9 cellular contexts compared by ENCODE assay signal in the genomic region with DNA sequence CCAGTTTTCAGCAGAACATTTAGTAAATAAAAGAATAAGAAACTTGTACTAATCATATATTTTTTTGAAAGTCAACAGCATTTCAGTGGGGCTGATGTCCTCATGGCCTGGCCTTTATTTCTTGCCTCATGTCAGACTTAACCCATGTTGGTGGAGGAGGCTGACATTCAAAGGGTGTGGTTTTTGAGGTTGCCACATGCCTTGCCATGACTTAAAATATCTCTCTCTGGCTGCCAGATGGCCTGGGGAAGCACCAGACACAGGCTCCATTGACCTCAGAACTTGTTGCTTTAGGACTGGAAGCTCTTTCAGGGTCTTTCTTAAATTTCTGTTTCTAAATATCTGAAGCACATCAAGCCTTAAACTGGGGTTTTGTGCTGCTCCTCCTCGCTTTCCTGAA. TPM values are rescaled to one million over a fixed set of nuclear protein-coding genes. Genes with fewer than 3 reads are reported as not detected.
A peak's percentile ranks its signal among the peaks of the same experiment; 100 is the strongest.
DNase-seq lines count a peak whose midpoint lies in the region; ATAC-seq, FAIRE-seq and TF ChIP-seq lines count a peak whose summit lies in the region.
"Had no signal": no experiment of that assay in that cellular context is flagged by ENCODE, and none has a peak within 500 bp of the region (broad histone marks: within the 10 kb centered on the region; RNA-seq: fewer than 3 reads in every experiment).

No MANE protein-coding gene starts in this region.

- peaks cover 0 to 23% (median 0%) of the 10 kb centered on the region in 3 donors for H3K4me1 ChIP-seq in esophagus squamous epithelium

- TF ChIP-seq POLR2A in GM12891 (IDR thresholded peaks at IDR 0.05; ENCODE audit: low read depth, low read length) (no peak), esophagus squamous epithelium (IDR thresholded peaks at IDR 0.05) (no peak)

- H3K4me1 Mint-ChIP-seq in activated naive CD4-positive, alpha-beta T cell treated with anti-CD3 and anti-CD28 coated beads, Interleukin-2, amount 50 U/mL, for 24 hours = peaks cover 23% of the 10 kb centered on the region

- H3K27ac ChIP-seq in esophagus squamous epithelium = peak overlapping the region in 1 of 4 donors; percentile 56

- intact Hi-C loops in esophagus squamous epithelium (cut with DNase I) = no loop called here

- DNase-seq in GM12891 (ENCODE audit: insufficient read length, low spot score) (peak; percentile 15), NCI-H1092 treated with DMSO at 0.1 percent for 48 hours (lab: John Stamatoyannopoulos, UW) (no peak), NCI-H128 (lab: John Stamatoyannopoulos, UW; ENCODE audit: unreplicated experiment) (no peak), esophagus squamous epithelium (lab: John Stamatoyannopoulos, UW) (no peak)
- peak; percentile 56 for DNase-seq in stimulated activated CD8-positive, alpha-beta memory T cell treated with anti-CD3 and anti-CD28 coated beads, Interleukin-4, amount 100 ng/mL, for 48 hours

- peaks cover 9% of the 10 kb centered on the region for H3K9me3 Mint-ChIP-seq in activated naive CD4-positive, alpha-beta T cell treated with anti-CD3 and anti-CD28 coated beads, Interleukin-2, amount 50 U/mL, for 24 hours

- H3K27ac Mint-ChIP-seq in activated naive CD4-positive, alpha-beta T cell treated with anti-CD3 and anti-CD28 coated beads, Interleukin-2, amount 50 U/mL, for 24 hours = peak overlapping the region; percentile 1

- H3K27me3 ChIP-seq in esophagus squamous epithelium = no peaks in the 10 kb centered on the region

- no peak overlapping the region for H3K4me3 Mint-ChIP-seq in activated naive CD4-positive, alpha-beta T cell treated with anti-CD3 and anti-CD28 coated beads, Interleukin-2, amount 50 U/mL, for 24 hours

- 29 to 100% methylated on average over 1 of the region's 1 CpG for WGBS in esophagus squamous epithelium, 2 donors

- TF ChIP-seq CTCF in esophagus squamous epithelium (IDR thresholded peaks at IDR 0.05) = no peak

- FAIRE-seq in GM12891 (lab: Jason Lieb, UNC) = peak; percentile 80

- H3K36me3 ChIP-seq in esophagus squamous epithelium = no peaks in the 10 kb centered on the region

- peak; percentile 99 for ATAC-seq in GM21381 (IDR thresholded peaks at IDR 0.05; ENCODE audit: unreplicated experiment)
- ATAC-seq in HG03521 (IDR thresholded peaks at IDR 0.05; ENCODE audit: unreplicated experiment) = peak; percentile 97
- ATAC-seq: HCT116 had no signal

- no peaks in the 10 kb centered on the region for H3K36me3 Mint-ChIP-seq in activated naive CD4-positive, alpha-beta T cell treated with anti-CD3 and anti-CD28 coated beads, Interleukin-2, amount 50 U/mL, for 24 hours

- no peaks in the 10 kb centered on the region for H3K27me3 Mint-ChIP-seq in activated naive CD4-positive, alpha-beta T cell treated with anti-CD3 and anti-CD28 coated beads, Interleukin-2, amount 50 U/mL, for 24 hours

- H3K4me3 ChIP-seq in esophagus squamous epithelium = no peak overlapping the region

- H3K9me3 ChIP-seq in esophagus squamous epithelium = no peaks in the 10 kb centered on the region

TF ChIP-seq in GM12891, 5 proteins besides CTCF, POLR2A, EP300 and RAD21:
- TF ChIP-seq SPI1 (IDR thresholded peaks at IDR 0.05; ENCODE audit: low read depth, low read length) (no peak), POU2F2 (IDR thresholded peaks at IDR 0.05; ENCODE audit: low read depth, low read length) (no peak; the same call in 1 of the 2 replicates), PAX5 (IDR thresholded peaks at IDR 0.05; ENCODE audit: insufficient read depth, low read length, severe bottlenecking) (no peak), TAF1 (IDR thresholded peaks at IDR 0.05; ENCODE audit: low read depth, low read length) (no peak), POLR2AphosphoS5 (IDR thresholded peaks at IDR 0.05; ENCODE audit: low read depth, low read length) (no peak)

RNA-seq across cellular contexts. Expression of gene CD28, which starts 32.5 kb away (rescaled TPM):
- 0.15 TPM for polyA plus RNA-seq in GM12891 (2012; ENCODE audit: low read depth, missing spikeins)
- 1 to 10 TPM in 1 of 4 donors, under 1 TPM in 3; 0.42 to 1.3 (median 0.63) TPM for total RNA-seq in esophagus squamous epithelium

Comparison
In these comparisons a context has a peak if more than half of its experiments do, and no peak if none do; other contexts are left out.
1. DNase-seq: peak in GM12891 (single experiment) and stimulated activated CD8-positive, alpha-beta memory T cell treated with anti-CD3 and anti-CD28 coated beads, Interleukin-4, amount 100 ng/mL, for 48 hours (single experiment); none in NCI-H1092 treated with DMSO at 0.1 percent for 48 hours (single experiment), NCI-H128 (single experiment) and esophagus squamous epithelium (single experiment).